ENCODE assay signal across 8 cellular contexts in the genomic region with DNA sequence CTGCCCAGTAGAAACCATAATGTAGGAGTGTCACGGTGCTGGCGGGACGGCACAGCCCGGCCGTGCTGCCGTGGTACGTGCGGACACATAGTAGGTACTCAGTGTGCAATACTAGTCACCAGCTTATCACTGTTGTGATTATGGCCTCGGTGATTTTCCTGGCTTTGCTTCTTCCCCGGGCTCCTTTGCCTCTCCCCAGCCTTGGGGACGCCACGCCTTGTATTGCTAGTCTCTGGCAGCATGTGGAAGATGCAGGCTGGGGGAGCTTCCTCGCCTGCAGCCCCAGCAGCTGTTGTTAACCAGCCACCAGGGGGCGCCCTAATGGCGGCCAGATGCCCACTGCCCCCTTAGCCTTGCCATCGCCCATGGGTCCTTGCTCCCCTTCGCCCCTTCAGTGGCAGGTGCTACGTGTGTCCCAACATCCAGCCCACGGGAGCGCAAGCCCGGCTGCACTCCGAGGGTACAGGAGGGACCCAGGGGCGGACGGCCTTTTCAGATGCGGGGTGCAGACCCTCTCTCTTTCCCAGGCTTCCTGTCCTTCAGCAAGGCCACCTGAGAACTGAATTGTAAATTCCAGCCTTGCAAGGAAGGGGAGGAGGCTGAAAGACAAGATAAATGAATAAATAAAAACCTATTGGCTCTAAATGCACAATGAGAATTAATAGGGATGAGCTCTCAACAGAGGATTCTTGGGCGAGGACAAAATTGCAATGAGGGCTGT. TPM values are rescaled to one million over a fixed set of nuclear protein-coding genes. Genes with fewer than 3 reads are reported as not detected.
DNase-seq lines count a peak whose midpoint lies in the region; ATAC-seq lines count a peak whose summit lies in the region.

No MANE protein-coding gene starts in this region.

- CTCF ChIA-PET in T-cell (lab: Charles Lee): interaction anchor here in 1 of 2 donors (0.5 to 1.4 kb wide), 4 partner anchors 41 to 416 kb away, joined by 3 to 16 read pairs (median 5); no protein-coding TSS in a partner anchor

- ATAC-seq in T-cell (replicated peaks in 1 of 4) (peak; percentile 38 to 71 (median 52)), right cardiac atrium (peak in 1 of 2 donors; percentile 59), HG03139 (IDR thresholded peaks at IDR 0.05; ENCODE audit: unreplicated experiment) (no peak), HG03095 (IDR thresholded peaks at IDR 0.05; ENCODE audit: unreplicated experiment) (no peak)
- peak; percentile 61 for ATAC-seq in activated naive CD8-positive, alpha-beta T cell treated with anti-CD3 and anti-CD28 coated beads, Interleukin-2, amount 50 U/mL, for 24 hours

- H3K27me3 Mint-ChIP-seq in T-cell: peaks cover 42% of the 10 kb centered on the region in 2 donors
- H3K27me3 Mint-ChIP-seq in activated naive CD8-positive, alpha-beta T cell treated with anti-CD3 and anti-CD28 coated beads, Interleukin-2, amount 50 U/mL, for 24 hours: peaks cover 34% of the 10 kb centered on the region

- H3K4me1 Mint-ChIP-seq in T-cell: peaks cover 0 to under 1% (median under 1%) of the 10 kb centered on the region in 3 donors
- H3K4me1 Mint-ChIP-seq in activated naive CD8-positive, alpha-beta T cell treated with anti-CD3 and anti-CD28 coated beads, Interleukin-2, amount 50 U/mL, for 24 hours: no peaks in the 10 kb centered on the region

- no peak overlapping the region for H3K27ac Mint-ChIP-seq in T-cell
- H3K27ac Mint-ChIP-seq in activated naive CD8-positive, alpha-beta T cell treated with anti-CD3 and anti-CD28 coated beads, Interleukin-2, amount 50 U/mL, for 24 hours: no peak overlapping the region

- no peak overlapping the region for H3K27ac ChIP-seq in right cardiac atrium (ENCODE audit: low read length)

- no peaks in the 10 kb centered on the region for H3K4me1 ChIP-seq in right cardiac atrium (ENCODE audit: control insufficient read depth, insufficient read depth, low read length)

- H3K36me3 Mint-ChIP-seq in T-cell: peaks cover 5% of the 10 kb centered on the region
- no peaks in the 10 kb centered on the region for H3K36me3 Mint-ChIP-seq in activated naive CD8-positive, alpha-beta T cell treated with anti-CD3 and anti-CD28 coated beads, Interleukin-2, amount 50 U/mL, for 24 hours (ENCODE audit: low read depth)

- H3K9me3 Mint-ChIP-seq in T-cell: no peaks in the 10 kb centered on the region
- no peaks in the 10 kb centered on the region for H3K9me3 Mint-ChIP-seq in activated naive CD8-positive, alpha-beta T cell treated with anti-CD3 and anti-CD28 coated beads, Interleukin-2, amount 50 U/mL, for 24 hours

- no peaks in the 10 kb centered on the region for H3K9me3 ChIP-seq in right cardiac atrium (ENCODE audit: control insufficient read depth, low read length)

- H3K4me3 ChIP-seq in right cardiac atrium (ENCODE audit: low read length): no peak overlapping the region

- WGBS in right cardiac atrium: 37% methylated on average over 26 of the region's 26 CpGs

- DNase-seq in DMS153 (lab: John Stamatoyannopoulos, UW): peak; percentile 51
- peak; percentile 35 for DNase-seq in LHCN-M2 (ENCODE audit: low read depth)
- peak in 30 of 34 experiments; percentile 20 to 61 (median 38) for DNase-seq in T-cell
- DNase-seq in activated naive CD8-positive, alpha-beta T cell treated with anti-CD3 and anti-CD28 coated beads, Interleukin-2, amount 50 U/mL, for 24 hours: peak; percentile 74
- peak; percentile 58 to 80 (median 79) for DNase-seq in right cardiac atrium
- DNase-seq in stimulated activated CD4-positive, alpha-beta T cell treated with anti-CD3 and anti-CD28 coated beads, Interleukin-15, amount 100 ng/mL, for 1 hour (ENCODE audit: low read depth in 1 of 2, low spot score in 1 of 2): peak; percentile 28 to 49

- POLR2A ChIA-PET in T-cell (lab: Charles Lee): no interaction called here

- no peaks in the 10 kb centered on the region for H3K27me3 ChIP-seq in right cardiac atrium (ENCODE audit: control insufficient read depth, insufficient read depth)

- intact Hi-C loops in right cardiac atrium (cut with DNase I): loop anchor here in 3 of 4 donors (5.0 to 10.0 kb wide), 2 partner anchors 55 to 67 kb away; no protein-coding TSS in a partner anchor

- no peak overlapping the region for H3K4me3 Mint-ChIP-seq in T-cell
- H3K4me3 Mint-ChIP-seq in activated naive CD8-positive, alpha-beta T cell treated with anti-CD3 and anti-CD28 coated beads, Interleukin-2, amount 50 U/mL, for 24 hours: no peak overlapping the region

RNA-seq across cellular contexts. Expression of a gene that starts 8.0 kb away (rescaled TPM):
- total RNA-seq in LHCN-M2 (2014; rRNA removed) (2.2 and 2.4 TPM in 2 replicates), T-cell (10 to 100 TPM in 1 of 5 donors, 1 to 10 TPM in 4; 4.8 to 14.1 (median 7.8) TPM), right cardiac atrium (10 to 100 TPM; 14.4 to 27.4 (median 15.2) TPM)
- polyA plus RNA-seq in LHCN-M2 (2012): 0.84 TPM
- 8.6 TPM for polyA plus RNA-seq in right cardiac atrium

Comparison
In these comparisons a context has a peak if more than half of its experiments do, and no peak if none do; other contexts are left out.
1. ATAC-seq: peak in T-cell (4 of 4) and activated naive CD8-positive, alpha-beta T cell treated with anti-CD3 and anti-CD28 coated beads, Interleukin-2, amount 50 U/mL, for 24 hours (single experiment); none in HG03139 (single experiment) and HG03095 (single experiment).
2. Peak in every context shown above with its lines, with median percentiles within 50 percentile points of each other: DNase-seq.